Comparison of ENCODE assay signal across 8 cellular contexts in genomic region chr20:57988828-57989227, GRCh38.
"Had no signal": no experiment of that assay in that cellular context is flagged by ENCODE, and none has a peak within 500 bp of the region (broad histone marks: within the 10 kb centered on the region; RNA-seq: fewer than 3 reads in every experiment).

No MANE protein-coding gene starts in this region.

- H3K4me3 ChIP-seq: GM23338, K562 had no signal

- DNase-seq: H9, HCEC 1CT, IMR-90 had no signal

- FAIRE-seq: H1, H54, K562 had no signal

- H3K27ac ChIP-seq: HL-60 had no signal

- H2AFZ ChIP-seq: GM23338 had no signal

- ATAC-seq: GM23338, K562 had no signal

- H3K4me2 ChIP-seq: GM23338 had no signal
